22 cellular contexts compared by ENCODE assay signal in the genomic region with DNA sequence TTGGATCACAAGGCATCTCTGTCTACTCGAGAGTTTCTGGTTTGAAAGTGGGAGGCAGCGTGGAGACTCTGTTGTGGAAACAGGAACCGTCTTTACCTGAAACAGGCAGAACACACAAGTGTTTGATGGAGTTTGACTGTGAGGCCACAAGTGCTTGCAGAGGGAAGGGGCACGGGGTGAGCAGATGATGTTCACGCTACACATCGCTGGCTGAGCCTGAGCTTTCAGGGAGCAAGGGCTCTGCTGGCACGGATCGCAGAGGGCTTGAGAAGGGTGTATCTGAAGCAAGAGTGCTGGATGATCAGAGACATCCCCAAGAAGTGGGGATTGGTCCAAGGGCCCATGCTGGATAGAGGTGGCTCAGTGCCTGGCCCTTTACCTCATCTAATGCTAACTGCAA. TPM values are rescaled to one million over a fixed set of nuclear protein-coding genes. Genes with fewer than 3 reads are reported as not detected.
DNase-seq lines count a peak whose midpoint lies in the region; ATAC-seq lines count a peak whose summit lies in the region.
"Had no signal": no experiment of that assay in that cellular context is flagged by ENCODE, and none has a peak within 500 bp of the region (broad histone marks: within the 10 kb centered on the region; RNA-seq: fewer than 3 reads in every experiment).

No MANE protein-coding gene starts in this region.

- H3K4me1 Mint-ChIP-seq in stimulated activated memory B cell treated with anti-CD40 and anti-IgM and Interleukin-4, amounts not matched to agents 10 μg/mL and 1 μg/mL and 100 μg/mL, for 72 hours = no peaks in the 10 kb centered on the region
- H3K4me1 Mint-ChIP-seq: CD4-positive, alpha-beta memory T cell had no signal

- H3K36me3 Mint-ChIP-seq in stimulated activated memory B cell treated with anti-CD40 and anti-IgM and Interleukin-4, amounts not matched to agents 10 μg/mL and 1 μg/mL and 100 μg/mL, for 72 hours = no peaks in the 10 kb centered on the region
- H3K36me3 Mint-ChIP-seq: CD4-positive, alpha-beta memory T cell had no signal

- H3K9me3 Mint-ChIP-seq in stimulated activated memory B cell treated with anti-CD40 and anti-IgM and Interleukin-4, amounts not matched to agents 10 μg/mL and 1 μg/mL and 100 μg/mL, for 72 hours = no peaks in the 10 kb centered on the region
- H3K9me3 Mint-ChIP-seq: CD4-positive, alpha-beta memory T cell had no signal

- DNase-seq in Ammon's horn (ENCODE audit: low spot score) (peak; percentile 60), DMS79 treated with DMSO at 0.1 percent for 48 hours (lab: John Stamatoyannopoulos, UW) (peak; percentile 32), globus pallidus (ENCODE audit: low spot score) (peak; percentile 25), HT-29 (ENCODE audit: low spot score) (no peak), hepatic stellate cell (ENCODE audit: low spot score) (no peak)
- DNase-seq: CD4-positive, alpha-beta memory T cell; DMS 273 treated with DMSO at 0.1 percent for 48 hours; DND-41; GOT3; Kasumi-1; NCI-H1105; NCI-H1436 treated with DMSO at 0.1 percent for 48 hours; NCI-H187 treated with DMSO at 0.1 percent for 48 hours; NCI-H526 treated with DMSO at 0.1 percent for 48 hours; SHP77 treated with DMSO at 0.1 percent for 48 hours had no signal

- peaks cover 35% of the 10 kb centered on the region for H3K27me3 Mint-ChIP-seq in stimulated activated memory B cell treated with anti-CD40 and anti-IgM and Interleukin-4, amounts not matched to agents 10 μg/mL and 1 μg/mL and 100 μg/mL, for 72 hours

- no peak overlapping the region for H3K27ac Mint-ChIP-seq in stimulated activated memory B cell treated with anti-CD40 and anti-IgM and Interleukin-4, amounts not matched to agents 10 μg/mL and 1 μg/mL and 100 μg/mL, for 72 hours
- H3K27ac Mint-ChIP-seq: CD4-positive, alpha-beta memory T cell had no signal

- peak; percentile 31 for ATAC-seq in stimulated activated memory B cell treated with anti-CD40 and anti-IgM and Interleukin-4, amounts not matched to agents 10 μg/mL and 1 μg/mL and 100 μg/mL, for 72 hours
- ATAC-seq in HG03520 (IDR thresholded peaks at IDR 0.05; ENCODE audit: unreplicated experiment) = no peak
- ATAC-seq: HCT116, HepG2 had no signal

- H3K4me3 Mint-ChIP-seq in stimulated activated memory B cell treated with anti-CD40 and anti-IgM and Interleukin-4, amounts not matched to agents 10 μg/mL and 1 μg/mL and 100 μg/mL, for 72 hours = no peak overlapping the region
- H3K4me3 Mint-ChIP-seq: CD4-positive, alpha-beta memory T cell had no signal

RNA-seq across cellular contexts. Expression of gene IGSF21, which starts 59.3 kb away (rescaled TPM):
- not detected in 2 replicates for total RNA-seq in HT-29 (2014; rRNA removed; shearing (Covaris generic))
- total RNA-seq: CD4-positive, alpha-beta memory T cell; HepG2; HT1080; M059J; NCI-H460 had no signal

Comparison
In these comparisons a context has a peak if more than half of its experiments do, and no peak if none do; other contexts are left out.
1. DNase-seq: peak in Ammon's horn (single experiment), DMS79 treated with DMSO at 0.1 percent for 48 hours (single experiment) and globus pallidus (single experiment); none in HT-29 (single experiment) and hepatic stellate cell (single experiment).